Comparison of ENCODE assay signal across 34 cellular contexts in genomic region chr18:79770501-79770815, GRCh38. TPM values are rescaled to one million over a fixed set of nuclear protein-coding genes. Genes with fewer than 3 reads are reported as not detected.
"Had no signal": no experiment of that assay in that cellular context is flagged by ENCODE, and none has a peak within 500 bp of the region (broad histone marks: within the 10 kb centered on the region; RNA-seq: fewer than 3 reads in every experiment).

No MANE protein-coding gene starts in this region.

- H3K4me1 ChIP-seq: lower lobe of right lung, right lobe of liver, upper lobe of left lung had no signal

- H3K4me3 ChIP-seq: lower lobe of right lung, right lobe of liver, thoracic aorta, upper lobe of left lung had no signal

- H3K27me3 ChIP-seq: brain microvascular endothelial cell, right lobe of liver, upper lobe of left lung had no signal

- H3K36me3 ChIP-seq: brain microvascular endothelial cell, lower lobe of right lung, right lobe of liver, thoracic aorta, upper lobe of left lung, WERI-Rb-1 had no signal

- FAIRE-seq: astrocyte, endothelial cell of umbilical vein, small intestine had no signal

- H3K9me3 ChIP-seq: right lobe of liver had no signal

- H3K27ac ChIP-seq: brain microvascular endothelial cell, lower lobe of right lung, right lobe of liver, thoracic aorta, upper lobe of left lung, WERI-Rb-1 had no signal

- DNase-seq: activated CD4-positive, alpha-beta memory T cell treated with anti-CD3 and anti-CD28 coated beads for 36 hours; activated CD4-positive, alpha-beta T cell treated with anti-CD3 and anti-CD28 coated beads, Interleukin-2, amount 10 ng/mL, durations not matched to agents 24 days and 14 days; activated CD4-positive, CD25-positive, alpha-beta regulatory T cell treated with anti-CD3 and anti-CD28 coated beads, Interleukin-2, amount 50 U/mL, for 72 hours; activated gamma-delta T cell treated with Interleukin-2 at 50 U/mL for 16 hours; activated naive CD4-positive, alpha-beta T cell treated with anti-CD3 and anti-CD28 coated beads, Interleukin-2, amount 50 U/mL, for 16 hours; activated T-cell treated with anti-CD3 and anti-CD28 coated beads, Interleukin-2, amount 50 U/mL, for 1 hour; amniotic stem cell; brain microvascular endothelial cell; caudate nucleus; cortex of kidney; effector memory CD8-positive, alpha-beta T cell; hypothalamus; kidney glomerular epithelial cell; lower lobe of right lung; mesenchymal stem cell; natural killer cell; small intestine; stimulated activated CD4-positive, alpha-beta T cell treated with anti-CD3 and anti-CD28 coated beads, Interleukin-15, amount 100 ng/mL, for 24 hours; stimulated activated CD4-positive, alpha-beta T cell treated with anti-CD3 and anti-CD28 coated beads, Interleukin-2, amount 100 ng/mL, for 24 hours; stimulated activated naive CD4-positive, alpha-beta T cell; T-helper 17 cell; T1000; WERI-Rb-1 had no signal

- ATAC-seq: effector memory CD8-positive, alpha-beta T cell; left lobe of liver; lower lobe of right lung; natural killer cell; T-helper 17 cell had no signal

RNA-seq across cellular contexts. Expression of gene KCNG2, which starts 27.3 kb away (rescaled TPM):
- total RNA-seq: activated CD4-positive, alpha-beta memory T cell treated with anti-CD3 and anti-CD28 coated beads for 36 hours; activated CD4-positive, alpha-beta T cell treated with anti-CD3 and anti-CD28 coated beads, Interleukin-2, amount 10 ng/mL, durations not matched to agents 24 days and 14 days; activated CD8-positive, alpha-beta memory T cell treated with anti-CD3 and anti-CD28 coated beads for 36 hours; activated T-helper 1 cell treated with anti-CD3 and anti-CD28 coated beads, Interleukin-12 subunit alpha, Interleukin-12 subunit beta, Interleukin-2, Interleukin-4 antibody, amounts not matched to agents 30 ng/mL and 10 ng/mL and 1 ng/mL, durations not matched to agents 14 hours and 24 hours and 36 hours; chondrocyte; endothelial cell of umbilical vein; left lobe of liver; natural killer cell; osteocyte; progenitor cell of endocrine pancreas; right lobe of liver; T-helper 17 cell had no signal
- polyA plus RNA-seq: endothelial cell of umbilical vein had no signal
